8 cellular contexts compared by ENCODE assay signal in the genomic region with DNA sequence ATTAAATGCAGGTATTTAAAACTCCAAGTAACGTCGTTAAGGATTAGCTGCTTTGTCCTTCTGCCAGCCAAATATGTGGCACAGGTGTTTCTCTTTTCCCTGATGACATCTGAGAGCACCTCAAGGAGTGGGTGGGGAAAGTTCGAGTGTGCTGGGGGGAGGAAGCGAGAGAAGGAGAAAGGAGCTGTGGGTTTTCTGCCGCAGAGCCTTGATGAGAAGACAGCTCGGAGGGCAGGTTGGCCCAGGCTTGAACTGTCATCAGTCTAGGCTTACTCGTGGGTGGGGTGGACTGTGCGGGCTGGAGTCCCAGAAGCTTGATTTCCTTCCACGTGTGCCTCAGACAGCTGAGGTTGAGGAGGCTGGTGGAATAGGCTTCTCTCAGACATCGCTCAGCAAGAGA. TPM values are rescaled to one million over a fixed set of nuclear protein-coding genes. Genes with fewer than 3 reads are reported as not detected.
DNase-seq lines count a peak whose midpoint lies in the region; ATAC-seq and TF ChIP-seq lines count a peak whose summit lies in the region.

No MANE protein-coding gene starts in this region.

- peak overlapping the region; percentile 58 to 82 for H3K4me3 Mint-ChIP-seq in activated T-cell treated with anti-CD3 and anti-CD28 coated beads, Interleukin-2, amount 50 U/mL, for 72 hours
- no peak overlapping the region for H3K4me3 Mint-ChIP-seq in nephron

- H3K9me3 ChIP-seq in KOPT-K1 (ENCODE audit: insufficient read depth, low read length, poor library complexity, severe bottlenecking) = no peaks in the 10 kb centered on the region

- DNase-seq in CD1c-positive myeloid dendritic cell (ENCODE audit: extremely low spot score) (peak; percentile 33), HuH-7 (ENCODE audit: low spot score) (no peak)
- DNase-seq in activated T-cell treated with anti-CD3 and anti-CD28 coated beads, Interleukin-2, amount 50 U/mL, for 72 hours = peak; percentile 78 to 85

- no peaks in the 10 kb centered on the region for H3K27me3 Mint-ChIP-seq in activated T-cell treated with anti-CD3 and anti-CD28 coated beads, Interleukin-2, amount 50 U/mL, for 72 hours (ENCODE audit: low read depth)
- H3K27me3 Mint-ChIP-seq in nephron (ENCODE audit: low read depth) = peaks cover 23% of the 10 kb centered on the region

- H3K27ac ChIP-seq in KOPT-K1 (ENCODE audit: low read depth, low read length, poor library complexity, severe bottlenecking) = peak overlapping the region; percentile 15

- H3K36me3 Mint-ChIP-seq in activated T-cell treated with anti-CD3 and anti-CD28 coated beads, Interleukin-2, amount 50 U/mL, for 72 hours (ENCODE audit: insufficient read depth in 2 of 2) = peaks cover 5 to 11% of the 10 kb centered on the region in 2 donors
- peaks cover 11% of the 10 kb centered on the region for H3K36me3 Mint-ChIP-seq in nephron (ENCODE audit: low read depth)

- peaks cover 98% of the 10 kb centered on the region for H3K4me1 Mint-ChIP-seq in activated T-cell treated with anti-CD3 and anti-CD28 coated beads, Interleukin-2, amount 50 U/mL, for 72 hours (ENCODE audit: low read depth)
- peaks cover 32% of the 10 kb centered on the region for H3K4me1 Mint-ChIP-seq in nephron

- peak overlapping the region; percentile 64 for H3K27ac Mint-ChIP-seq in activated T-cell treated with anti-CD3 and anti-CD28 coated beads, Interleukin-2, amount 50 U/mL, for 72 hours
- peak overlapping the region; percentile 43 to 95 (median 53) for H3K27ac Mint-ChIP-seq in nephron

- no peak for TF ChIP-seq CTCF in nephron (IDR thresholded peaks at IDR 0.05; ENCODE audit: unreplicated experiment in 3 of 3)

- H3K36me3 ChIP-seq in KOPT-K1 (ENCODE audit: insufficient read depth, low read length) = peaks cover 17% of the 10 kb centered on the region; the same call in 1 of the 2 replicates

- H3K9me3 Mint-ChIP-seq in activated T-cell treated with anti-CD3 and anti-CD28 coated beads, Interleukin-2, amount 50 U/mL, for 72 hours = peaks cover 0 to 3% of the 10 kb centered on the region in 2 donors
- H3K9me3 Mint-ChIP-seq in nephron = no peaks in the 10 kb centered on the region

- peak; percentile 46 for ATAC-seq in GM19467 (IDR thresholded peaks at IDR 0.05; ENCODE audit: unreplicated experiment)
- ATAC-seq in activated T-cell treated with anti-CD3 and anti-CD28 coated beads, Interleukin-2, amount 50 U/mL, for 72 hours (replicated peaks in 1 of 2) = peak; percentile 31 to 40
- ATAC-seq in HG03175 (IDR thresholded peaks at IDR 0.05; ENCODE audit: unreplicated experiment) = no peak
- ATAC-seq in HG03135 (IDR thresholded peaks at IDR 0.05; ENCODE audit: unreplicated experiment) = no peak

RNA-seq across cellular contexts. Expression of a gene that starts 15.9 kb away (rescaled TPM):
- total RNA-seq in activated T-cell treated with anti-CD3 and anti-CD28 coated beads, Interleukin-2, amount 50 U/mL, for 72 hours = 10 to 100 TPM; 66.3 to 80.0 TPM

Comparison
In these comparisons a context has a peak if more than half of its experiments do, and no peak if none do; other contexts are left out.
1. ATAC-seq: peak in GM19467 (single experiment) and activated T-cell treated with anti-CD3 and anti-CD28 coated beads, Interleukin-2, amount 50 U/mL, for 72 hours (2 of 2); none in HG03175 (single experiment) and HG03135 (single experiment).
2. H3K4me3 Mint-ChIP-seq: peak in activated T-cell treated with anti-CD3 and anti-CD28 coated beads, Interleukin-2, amount 50 U/mL, for 72 hours (2 of 2); none in nephron (0 of 3).